Comparison of ENCODE assay signal across 1 cellular context in the genomic region with DNA sequence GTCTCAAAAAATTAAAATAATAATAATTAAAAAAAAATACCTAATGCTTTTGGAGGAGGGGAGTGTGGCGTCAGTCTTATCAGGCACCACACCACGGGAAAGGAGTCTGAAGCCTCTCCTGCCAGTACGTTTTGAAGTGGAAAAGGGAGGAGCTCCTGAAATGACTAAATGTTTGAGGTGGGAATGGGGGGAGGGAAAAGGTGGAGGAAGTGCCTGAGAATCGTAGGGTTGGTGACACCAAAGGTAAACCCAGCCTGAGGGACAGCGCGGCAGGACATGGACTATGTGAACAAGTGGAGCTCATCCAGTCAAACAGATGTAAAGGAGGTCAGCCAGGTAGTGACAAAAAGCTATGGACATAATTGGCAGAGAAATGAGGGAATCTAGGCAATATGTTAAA.
TF ChIP-seq lines count a peak whose summit lies in the region.

No MANE protein-coding gene starts in this region.

TF ChIP-seq in GM23338, 12 proteins besides CTCF, POLR2A, EP300 and RAD21:
- TF ChIP-seq, protein P1, sequence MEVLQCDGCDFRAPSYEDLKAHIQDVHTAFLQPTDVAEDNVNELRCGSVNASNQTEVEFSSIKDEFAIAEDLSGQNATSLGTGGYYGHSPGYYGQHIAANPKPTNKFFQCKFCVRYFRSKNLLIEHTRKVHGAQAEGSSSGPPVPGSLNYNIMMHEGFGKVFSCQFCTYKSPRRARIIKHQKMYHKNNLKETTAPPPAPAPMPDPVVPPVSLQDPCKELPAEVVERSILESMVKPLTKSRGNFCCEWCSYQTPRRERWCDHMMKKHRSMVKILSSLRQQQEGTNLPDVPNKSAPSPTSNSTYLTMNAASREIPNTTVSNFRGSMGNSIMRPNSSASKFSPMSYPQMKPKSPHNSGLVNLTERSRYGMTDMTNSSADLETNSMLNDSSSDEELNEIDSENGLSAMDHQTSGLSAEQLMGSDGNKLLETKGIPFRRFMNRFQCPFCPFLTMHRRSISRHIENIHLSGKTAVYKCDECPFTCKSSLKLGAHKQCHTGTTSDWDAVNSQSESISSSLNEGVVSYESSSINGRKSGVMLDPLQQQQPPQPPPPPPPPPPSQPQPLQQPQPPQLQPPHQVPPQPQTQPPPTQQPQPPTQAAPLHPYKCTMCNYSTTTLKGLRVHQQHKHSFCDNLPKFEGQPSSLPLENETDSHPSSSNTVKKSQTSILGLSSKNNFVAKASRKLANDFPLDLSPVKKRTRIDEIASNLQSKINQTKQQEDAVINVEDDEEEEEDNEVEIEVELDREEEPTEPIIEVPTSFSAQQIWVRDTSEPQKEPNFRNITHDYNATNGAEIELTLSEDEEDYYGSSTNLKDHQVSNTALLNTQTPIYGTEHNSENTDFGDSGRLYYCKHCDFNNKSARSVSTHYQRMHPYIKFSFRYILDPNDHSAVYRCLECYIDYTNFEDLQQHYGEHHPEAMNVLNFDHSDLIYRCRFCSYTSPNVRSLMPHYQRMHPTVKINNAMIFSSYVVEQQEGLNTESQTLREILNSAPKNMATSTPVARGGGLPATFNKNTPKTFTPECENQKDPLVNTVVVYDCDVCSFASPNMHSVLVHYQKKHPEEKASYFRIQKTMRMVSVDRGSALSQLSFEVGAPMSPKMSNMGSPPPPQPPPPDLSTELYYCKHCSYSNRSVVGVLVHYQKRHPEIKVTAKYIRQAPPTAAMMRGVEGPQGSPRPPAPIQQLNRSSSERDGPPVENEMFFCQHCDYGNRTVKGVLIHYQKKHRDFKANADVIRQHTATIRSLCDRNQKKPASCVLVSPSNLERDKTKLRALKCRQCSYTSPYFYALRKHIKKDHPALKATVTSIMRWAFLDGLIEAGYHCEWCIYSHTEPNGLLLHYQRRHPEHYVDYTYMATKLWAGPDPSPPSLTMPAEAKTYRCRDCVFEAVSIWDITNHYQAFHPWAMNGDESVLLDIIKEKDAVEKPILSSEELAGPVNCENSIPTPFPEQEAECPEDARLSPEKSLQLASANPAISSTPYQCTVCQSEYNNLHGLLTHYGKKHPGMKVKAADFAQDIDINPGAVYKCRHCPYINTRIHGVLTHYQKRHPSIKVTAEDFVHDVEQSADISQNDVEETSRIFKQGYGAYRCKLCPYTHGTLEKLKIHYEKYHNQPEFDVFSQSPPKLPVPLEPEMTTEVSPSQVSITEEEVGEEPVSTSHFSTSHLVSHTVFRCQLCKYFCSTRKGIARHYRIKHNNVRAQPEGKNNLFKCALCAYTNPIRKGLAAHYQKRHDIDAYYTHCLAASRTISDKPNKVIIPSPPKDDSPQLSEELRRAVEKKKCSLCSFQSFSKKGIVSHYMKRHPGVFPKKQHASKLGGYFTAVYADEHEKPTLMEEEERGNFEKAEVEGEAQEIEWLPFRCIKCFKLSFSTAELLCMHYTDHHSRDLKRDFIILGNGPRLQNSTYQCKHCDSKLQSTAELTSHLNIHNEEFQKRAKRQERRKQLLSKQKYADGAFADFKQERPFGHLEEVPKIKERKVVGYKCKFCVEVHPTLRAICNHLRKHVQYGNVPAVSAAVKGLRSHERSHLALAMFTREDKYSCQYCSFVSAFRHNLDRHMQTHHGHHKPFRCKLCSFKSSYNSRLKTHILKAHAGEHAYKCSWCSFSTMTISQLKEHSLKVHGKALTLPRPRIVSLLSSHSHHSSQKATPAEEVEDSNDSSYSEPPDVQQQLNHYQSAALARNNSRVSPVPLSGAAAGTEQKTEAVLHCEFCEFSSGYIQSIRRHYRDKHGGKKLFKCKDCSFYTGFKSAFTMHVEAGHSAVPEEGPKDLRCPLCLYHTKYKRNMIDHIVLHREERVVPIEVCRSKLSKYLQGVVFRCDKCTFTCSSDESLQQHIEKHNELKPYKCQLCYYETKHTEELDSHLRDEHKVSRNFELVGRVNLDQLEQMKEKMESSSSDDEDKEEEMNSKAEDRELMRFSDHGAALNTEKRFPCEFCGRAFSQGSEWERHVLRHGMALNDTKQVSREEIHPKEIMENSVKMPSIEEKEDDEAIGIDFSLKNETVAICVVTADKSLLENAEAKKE (CRISPR knock-in tag; IDR thresholded peaks at IDR 0.05) = no peak
- no peak for TF ChIP-seq ZNF331 (CRISPR knock-in tag; IDR thresholded peaks at IDR 0.05; ENCODE audit: low read depth)
- TF ChIP-seq ZNF114 (CRISPR knock-in tag; IDR thresholded peaks at IDR 0.05) = no peak
- no peak for TF ChIP-seq JUNB (IDR thresholded peaks at IDR 0.05; ENCODE audit: unreplicated experiment)
- no peak for TF ChIP-seq STAT1 (IDR thresholded peaks at IDR 0.05; ENCODE audit: unreplicated experiment)
- TF ChIP-seq CREB1 (CRISPR knock-in tag; IDR thresholded peaks at IDR 0.05; ENCODE audit: low read depth) = no peak
- TF ChIP-seq NANOG (IDR thresholded peaks at IDR 0.05; ENCODE audit: borderline replicate concordance) = no peak
- no peak for TF ChIP-seq POLR2AphosphoS5 (IDR thresholded peaks at IDR 0.05; ENCODE audit: low read depth)
- TF ChIP-seq, protein P2, sequence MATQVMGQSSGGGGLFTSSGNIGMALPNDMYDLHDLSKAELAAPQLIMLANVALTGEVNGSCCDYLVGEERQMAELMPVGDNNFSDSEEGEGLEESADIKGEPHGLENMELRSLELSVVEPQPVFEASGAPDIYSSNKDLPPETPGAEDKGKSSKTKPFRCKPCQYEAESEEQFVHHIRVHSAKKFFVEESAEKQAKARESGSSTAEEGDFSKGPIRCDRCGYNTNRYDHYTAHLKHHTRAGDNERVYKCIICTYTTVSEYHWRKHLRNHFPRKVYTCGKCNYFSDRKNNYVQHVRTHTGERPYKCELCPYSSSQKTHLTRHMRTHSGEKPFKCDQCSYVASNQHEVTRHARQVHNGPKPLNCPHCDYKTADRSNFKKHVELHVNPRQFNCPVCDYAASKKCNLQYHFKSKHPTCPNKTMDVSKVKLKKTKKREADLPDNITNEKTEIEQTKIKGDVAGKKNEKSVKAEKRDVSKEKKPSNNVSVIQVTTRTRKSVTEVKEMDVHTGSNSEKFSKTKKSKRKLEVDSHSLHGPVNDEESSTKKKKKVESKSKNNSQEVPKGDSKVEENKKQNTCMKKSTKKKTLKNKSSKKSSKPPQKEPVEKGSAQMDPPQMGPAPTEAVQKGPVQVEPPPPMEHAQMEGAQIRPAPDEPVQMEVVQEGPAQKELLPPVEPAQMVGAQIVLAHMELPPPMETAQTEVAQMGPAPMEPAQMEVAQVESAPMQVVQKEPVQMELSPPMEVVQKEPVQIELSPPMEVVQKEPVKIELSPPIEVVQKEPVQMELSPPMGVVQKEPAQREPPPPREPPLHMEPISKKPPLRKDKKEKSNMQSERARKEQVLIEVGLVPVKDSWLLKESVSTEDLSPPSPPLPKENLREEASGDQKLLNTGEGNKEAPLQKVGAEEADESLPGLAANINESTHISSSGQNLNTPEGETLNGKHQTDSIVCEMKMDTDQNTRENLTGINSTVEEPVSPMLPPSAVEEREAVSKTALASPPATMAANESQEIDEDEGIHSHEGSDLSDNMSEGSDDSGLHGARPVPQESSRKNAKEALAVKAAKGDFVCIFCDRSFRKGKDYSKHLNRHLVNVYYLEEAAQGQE (IDR thresholded peaks at IDR 0.05; ENCODE audit: unreplicated experiment) = no peak
